In genomic region chr21:16535100-16535418, GRCh38 we compare ENCODE assay signal across 8 cellular contexts.
A peak's percentile ranks its signal among the peaks of the same experiment; 100 is the strongest.
DNase-seq lines count a peak whose midpoint lies in the region; ATAC-seq and TF ChIP-seq lines count a peak whose summit lies in the region.

No MANE protein-coding gene starts in this region.

- peak overlapping the region; percentile 84 to 85 for H3K27ac ChIP-seq in ascending aorta
- H3K27ac ChIP-seq in right cardiac atrium (ENCODE audit: low read length), result peak overlapping the region; percentile 98
- peak overlapping the region; percentile 38 for H3K27ac ChIP-seq in stomach smooth muscle (ENCODE audit: low read length)

- H3K27me3 ChIP-seq in ascending aorta (no peaks in the 10 kb centered on the region), right cardiac atrium (ENCODE audit: control insufficient read depth, insufficient read depth) (no peaks in the 10 kb centered on the region), stomach smooth muscle (ENCODE audit: control insufficient read depth in 1 of 2, insufficient read depth in 2 of 2, low read length in 2 of 2) (no peaks in the 10 kb centered on the region)

- H3K36me3 ChIP-seq in ascending aorta (no peaks in the 10 kb centered on the region), stomach smooth muscle (ENCODE audit: control insufficient read depth in 2 of 2, insufficient read depth in 2 of 2, low read length in 2 of 2) (peaks cover 0 to 2% of the 10 kb centered on the region in 2 donors)

- ATAC-seq in right cardiac atrium (peak; percentile 84 to 87), HG03196 (IDR thresholded peaks at IDR 0.05; ENCODE audit: unreplicated experiment) (no peak), GM21786 (IDR thresholded peaks at IDR 0.05; ENCODE audit: unreplicated experiment) (no peak)

- H3K9ac ChIP-seq in stomach smooth muscle (ENCODE audit: low read length in 2 of 2), result peak overlapping the region; percentile 24 to 64

- H3K4me1 ChIP-seq in ascending aorta (no peaks in the 10 kb centered on the region), right cardiac atrium (ENCODE audit: control insufficient read depth, insufficient read depth, low read length) (peaks cover 5% of the 10 kb centered on the region), stomach smooth muscle (ENCODE audit: control insufficient read depth, insufficient read depth, low read length) (peaks cover 3% of the 10 kb centered on the region)

- H3K9me3 ChIP-seq in ascending aorta (no peaks in the 10 kb centered on the region), right cardiac atrium (ENCODE audit: control insufficient read depth, low read length) (no peaks in the 10 kb centered on the region), stomach smooth muscle (ENCODE audit: control insufficient read depth in 2 of 2, low read length in 2 of 2) (peaks cover 0 to 2% of the 10 kb centered on the region in 2 donors)

- intact Hi-C loops in ascending aorta (cut with DNase I), result no loop called here
- intact Hi-C loops in right cardiac atrium (cut with DNase I), result loop anchor here in 3 of 4 donors (2.0 to 10.0 kb wide), 3 partner anchors 110 to 113 kb away; no protein-coding TSS in a partner anchor

- peak overlapping the region; percentile 46 to 62 for H3K4me3 ChIP-seq in ascending aorta
- peak overlapping the region; percentile 77 for H3K4me3 ChIP-seq in right cardiac atrium (ENCODE audit: low read length)
- peak overlapping the region; percentile 54 to 76 for H3K4me3 ChIP-seq in stomach smooth muscle (ENCODE audit: low read length in 2 of 2)

- DNase-seq in HCEC 1CT, result peak; percentile 11
- DNase-seq in ascending aorta (ENCODE audit: low spot score in 2 of 2), result peak; percentile 10 to 85
- peak; percentile 87 to 94 (median 90) for DNase-seq in right cardiac atrium
- no peak for DNase-seq in dedifferentiated amniotic fluid mesenchymal stem cell (ENCODE audit: extremely low spot score)
- DNase-seq in NCI-H510A (lab: John Stamatoyannopoulos, UW), result no peak

- 16% methylated on average over 6 of the region's 6 CpGs for WGBS in right cardiac atrium

- no peak for TF ChIP-seq CTCF in ascending aorta (IDR thresholded peaks at IDR 0.05)

Comparison
In these comparisons a context has a peak if more than half of its experiments do, and no peak if none do; other contexts are left out.
1. DNase-seq: peak in HCEC 1CT (single experiment), ascending aorta (2 of 2) and right cardiac atrium (3 of 3); none in dedifferentiated amniotic fluid mesenchymal stem cell (single experiment) and NCI-H510A (single experiment).
2. H3K27ac ChIP-seq: peak in every context shown above with its lines; median percentile 98 in right cardiac atrium; 84 in ascending aorta; 38 in stomach smooth muscle.
3. ATAC-seq: peak in right cardiac atrium (2 of 2); none in HG03196 (single experiment) and GM21786 (single experiment).
4. Peak in every context shown above with its lines, with median percentiles within 50 percentile points of each other: H3K4me3 ChIP-seq.